20 cellular contexts compared by ENCODE assay signal in the genomic region with DNA sequence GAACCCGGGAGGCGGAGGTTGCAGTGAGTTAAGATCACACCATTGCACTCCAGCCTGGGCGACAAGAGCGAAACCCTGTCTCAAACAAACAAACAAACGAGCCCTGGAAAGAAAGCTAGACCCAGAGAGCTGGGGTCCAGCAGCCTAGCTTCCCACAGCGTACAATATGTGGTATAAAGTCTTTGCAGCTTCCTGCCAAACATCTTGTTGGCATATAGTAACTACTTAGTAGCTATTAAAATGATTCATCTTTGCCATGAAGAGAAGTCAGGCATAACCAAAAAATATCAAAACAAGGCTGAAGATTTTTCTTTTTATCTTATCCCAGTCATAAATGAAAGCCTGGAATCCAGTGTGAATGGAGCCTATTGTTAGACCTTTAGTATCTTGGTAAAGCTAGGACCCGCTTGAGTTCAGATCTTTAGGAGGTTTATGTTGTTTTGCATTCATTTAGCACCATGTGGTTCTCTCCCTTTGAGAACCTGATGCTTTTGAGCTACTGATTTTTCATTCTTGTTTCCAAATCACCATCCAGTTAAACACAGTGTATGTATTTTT.
A peak's percentile ranks its signal among the peaks of the same experiment; 100 is the strongest.
DNase-seq lines count a peak whose midpoint lies in the region; ATAC-seq, FAIRE-seq and TF ChIP-seq lines count a peak whose summit lies in the region.
"Had no signal": no experiment of that assay in that cellular context is flagged by ENCODE, and none has a peak within 500 bp of the region (broad histone marks: within the 10 kb centered on the region; RNA-seq: fewer than 3 reads in every experiment).

No MANE protein-coding gene starts in this region.

- H3K9me3 Mint-ChIP-seq in mesothelial cell of epicardium, result no peaks in the 10 kb centered on the region
- no peaks in the 10 kb centered on the region for H3K9me3 Mint-ChIP-seq in naive thymus-derived CD4-positive, alpha-beta T cell
- H3K9me3 Mint-ChIP-seq: CD4-positive, alpha-beta T cell; GM23338 had no signal

- H2AFZ ChIP-seq in GM23248 (no peak overlapping the region), GM12878 (ENCODE audit: control insufficient read depth, low read depth, low read length) (no peak overlapping the region)
- H2AFZ ChIP-seq: GM23338 had no signal

- CTCF ChIA-PET in GM12878 (lab: Yijun Ruan, JAX), result interaction anchor here (0.5 to 1.0 kb wide), 2 partner anchors 10 to 509 kb away, joined by 3 to 4 read pairs; no protein-coding TSS in a partner anchor
- CTCF ChIA-PET in naive thymus-derived CD4-positive, alpha-beta T cell (lab: Charles Lee), result interaction anchor here (1.0 kb wide), 1 partner anchor 19 kb away, joined by 3 read pairs; no protein-coding TSS in a partner anchor

- no peak for TF ChIP-seq POLR2A in GM12878 (IDR thresholded peaks at IDR 0.05; ENCODE audit: low read depth, low read length)
- no peak for TF ChIP-seq POLR2A in adrenal gland (IDR thresholded peaks at IDR 0.05)

- RAD21 ChIA-PET in GM12878 (lab: Charles Lee; ENCODE audit: unreplicated experiment), result no interaction called here

- H3K4me1 Mint-ChIP-seq in mesothelial cell of epicardium, result peaks cover 56% of the 10 kb centered on the region
- H3K4me1 Mint-ChIP-seq in naive thymus-derived CD4-positive, alpha-beta T cell, result peaks cover 4 to 55% (median 40%) of the 10 kb centered on the region in 7 donors

- no peaks in the 10 kb centered on the region for H3K27me3 Mint-ChIP-seq in mesothelial cell of epicardium (ENCODE audit: low read depth)
- H3K27me3 Mint-ChIP-seq in naive thymus-derived CD4-positive, alpha-beta T cell, result no peaks in the 10 kb centered on the region
- H3K27me3 Mint-ChIP-seq: CD4-positive, alpha-beta T cell had no signal

- H3K36me3 Mint-ChIP-seq in mesothelial cell of epicardium, result peaks cover 7% of the 10 kb centered on the region
- H3K36me3 Mint-ChIP-seq in naive thymus-derived CD4-positive, alpha-beta T cell, result peaks cover 0 to 31% (median 7%) of the 10 kb centered on the region in 5 donors

- H3K79me2 ChIP-seq in GM23248 (ENCODE audit: insufficient read depth) (no peaks in the 10 kb centered on the region), GM12878 (ENCODE audit: control insufficient read depth, insufficient read depth, low read length) (0 out of 2 replicates have a peak, but pooled peaks cover 2% of the 10 kb centered on the region)

- no peak for ATAC-seq in GM12878
- ATAC-seq in naive thymus-derived CD4-positive, alpha-beta T cell, result no peak
- no peak for ATAC-seq in HG03460 (IDR thresholded peaks at IDR 0.05; ENCODE audit: unreplicated experiment)
- ATAC-seq: A549, GM23338, HCT116 had no signal

- POLR2A ChIA-PET in GM12878 (lab: Charles Lee), result no interaction called here
- POLR2A ChIA-PET in naive thymus-derived CD4-positive, alpha-beta T cell (lab: Charles Lee), result interaction anchor here (0.5 to 0.7 kb wide), 3 partner anchors 24 to 174 kb away, joined by 3 to 5 read pairs (median 4); no protein-coding TSS in a partner anchor

- no peak for TF ChIP-seq RAD21 in GM12878 (IDR thresholded peaks at IDR 0.05; ENCODE audit: insufficient read depth, low read depth, low read length)

- H3K9ac ChIP-seq in GM23248, result no peak overlapping the region
- H3K9ac ChIP-seq in GM12878 (ENCODE audit: control insufficient read depth, insufficient read depth, low read length), result no peak overlapping the region

- H3K9me2 ChIP-seq in GM23248 (ENCODE audit: insufficient read depth), result no peaks in the 10 kb centered on the region

- no peak for TF ChIP-seq CTCF in GM12878 (IDR thresholded peaks at IDR 0.05 in 2 of 3, conservative IDR thresholded peaks at IDR 0.05 in 1 of 3; ENCODE audit: control insufficient read depth in 2 of 3, extremely low read depth in 1 of 3, insufficient read depth in 1 of 3, low read depth in 3 of 3, low read length in 3 of 3)
- no peak for TF ChIP-seq CTCF in mesothelial cell of epicardium (IDR thresholded peaks at IDR 0.05; ENCODE audit: unreplicated experiment)
- no peak for TF ChIP-seq CTCF in adrenal gland (IDR thresholded peaks at IDR 0.05)

- H3K27ac ChIP-seq in GM23248 (no peak overlapping the region), GM12878 (ENCODE audit: control insufficient read depth, insufficient read depth) (no peak overlapping the region), adrenal gland (no peak overlapping the region)
- H3K27ac ChIP-seq in naive thymus-derived CD4-positive, alpha-beta T cell (ENCODE audit: low read depth, low read length), result no peak overlapping the region
- H3K27ac ChIP-seq: A549 had no signal

- no peaks in the 10 kb centered on the region for H4K20me1 ChIP-seq in GM23248 (ENCODE audit: insufficient read depth)
- H4K20me1 ChIP-seq in GM12878 (ENCODE audit: control insufficient read depth, insufficient read depth), result no peaks in the 10 kb centered on the region

- intact Hi-C loops in GM12878 (cut with micrococcal nuclease; ENCODE audit: unreplicated experiment), result no loop called here
- intact Hi-C loops in naive thymus-derived CD4-positive, alpha-beta T cell (cut with micrococcal nuclease), result no loop called here
- intact Hi-C loops in adrenal gland (cut with DNase I), result no loop called here

- no peaks in the 10 kb centered on the region for H3K36me3 ChIP-seq in GM23248 (ENCODE audit: low read depth)
- 0 out of 4 replicates have a peak, but pooled peaks cover 0 to 3% of the 10 kb centered on the region in 2 experiments for H3K36me3 ChIP-seq in GM12878 (ENCODE audit: control insufficient read depth in 2 of 2, insufficient read depth in 2 of 2, low read length in 1 of 2)
- no peaks in the 10 kb centered on the region for H3K36me3 ChIP-seq in naive thymus-derived CD4-positive, alpha-beta T cell (ENCODE audit: control insufficient read depth in 2 of 3, insufficient read depth in 3 of 3, low read length in 3 of 3)
- H3K36me3 ChIP-seq in adrenal gland (replicated peaks in 1 of 2), result no peaks in the 10 kb centered on the region

- no peak overlapping the region for H3K4me3 ChIP-seq in GM23248
- no peak overlapping the region for H3K4me3 ChIP-seq in GM12878
- H3K4me3 ChIP-seq in naive thymus-derived CD4-positive, alpha-beta T cell (ENCODE audit: low read length), result no peak overlapping the region
- no peak overlapping the region for H3K4me3 ChIP-seq in adrenal gland
- H3K4me3 ChIP-seq: A549, GM23338 had no signal

- whole genome bisulfite sequencing in GM23248 (ENCODE audit: low coverage in 1 of 2, low lambda C conversion rate in 2 of 2, missing lambda C conversion rate in 2 of 2), 2 experiments, result 76 to 80% methylated on average over 7 of the region's 7 CpGs
- 94% methylated on average over 7 of the region's 7 CpGs for WGBS in GM12878 (ENCODE audit: insufficient coverage, insufficient replicate concordance, low lambda C conversion rate, missing lambda C conversion rate)
- WGBS in adrenal gland, 4 donors, result 94 to 96% (median 95%) methylated on average over 7 of the region's 7 CpGs

- no peak overlapping the region for H3K4me3 Mint-ChIP-seq in mesothelial cell of epicardium
- H3K4me3 Mint-ChIP-seq in naive thymus-derived CD4-positive, alpha-beta T cell, result no peak overlapping the region
- H3K4me3 Mint-ChIP-seq: CD4-positive, alpha-beta T cell; GM23338 had no signal

- FAIRE-seq in GM12878 (lab: Jason Lieb, UNC), result peak; percentile 49
- FAIRE-seq: A549, GM19239, RCC 7860 had no signal

- no TSS peak for BruUV-seq in GM12878 (replicated peaks; lab: Mats Ljungman, UMichigan)

- DNase-seq in GM23248, result peak; percentile 17
- peak; percentile 53 to 60 for DNase-seq in NCI-H526 (lab: John Stamatoyannopoulos, UW)
- no peak for DNase-seq in GM12878 (ENCODE audit: low read depth, low spot score)
- DNase-seq in mesothelial cell of epicardium (ENCODE audit: low spot score in 2 of 2, unreplicated experiment in 2 of 2), result no peak
- no peak for DNase-seq in naive thymus-derived CD4-positive, alpha-beta T cell
- DNase-seq in adrenal gland, result no peak
- DNase-seq: CD4-positive, alpha-beta T cell; DMS153; GF-D8; NCI-H1092 treated with DMSO at 0.1 percent for 48 hours; NCI-H146; NCI-H2029 treated with DMSO at 0.1 percent for 48 hours; NCI-H524 treated with DMSO at 0.1 percent for 48 hours; SHP77 had no signal

- H3K4me1 ChIP-seq in GM23248 (ENCODE audit: insufficient read depth) (peaks cover 6% of the 10 kb centered on the region; the same call in 1 of the 2 replicates), GM12878 (ENCODE audit: control insufficient read depth, insufficient read depth, low read length) (no peaks in the 10 kb centered on the region), adrenal gland (replicated peaks in 1 of 2) (peaks cover 0 to 7% of the 10 kb centered on the region in 2 donors)
- peaks cover 0 to 2% of the 10 kb centered on the region in 2 donors for H3K4me1 ChIP-seq in naive thymus-derived CD4-positive, alpha-beta T cell (ENCODE audit: control insufficient read depth in 2 of 2, insufficient read depth in 2 of 2, low read length in 2 of 2)
- H3K4me1 ChIP-seq: A549 had no signal

- in situ Hi-C loops in GM23248 (cut with MboI), result no loop called here
- in situ Hi-C loops in GM12878 (cut with MboI), result no loop called here

- no peaks in the 10 kb centered on the region for H3K9me3 ChIP-seq in GM23248 (ENCODE audit: low read depth)
- H3K9me3 ChIP-seq in GM12878 (replicated peaks; ENCODE audit: control insufficient read depth, insufficient read depth, low read length), result no peaks in the 10 kb centered on the region
- H3K9me3 ChIP-seq in naive thymus-derived CD4-positive, alpha-beta T cell (ENCODE audit: control insufficient read depth in 2 of 3, low read length in 3 of 3), result no peaks in the 10 kb centered on the region
- H3K9me3 ChIP-seq in adrenal gland (replicated peaks in 1 of 3), result no peaks in the 10 kb centered on the region
- H3K9me3 ChIP-seq: A549 had no signal

- H3K4me2 ChIP-seq in GM23248 (ENCODE audit: unreplicated experiment) (no peak overlapping the region), GM12878 (ENCODE audit: control insufficient read depth, insufficient read depth) (no peak overlapping the region)
- H3K4me2 ChIP-seq: A549 had no signal

- no peak for TF ChIP-seq EP300 in GM12878 (IDR thresholded peaks at IDR 0.05; ENCODE audit: borderline replicate concordance in 1 of 2, control insufficient read depth in 1 of 2, low read depth in 2 of 2, low read length in 2 of 2)

- peak overlapping the region; percentile 88 for H3K27ac Mint-ChIP-seq in mesothelial cell of epicardium
- H3K27ac Mint-ChIP-seq in naive thymus-derived CD4-positive, alpha-beta T cell, result no peak overlapping the region
- H3K27ac Mint-ChIP-seq: CD4-positive, alpha-beta T cell; GM23338 had no signal

- H3F3A ChIP-seq in GM23248 (ENCODE audit: insufficient read depth), result no peaks in the 10 kb centered on the region

- H3K27me3 ChIP-seq in GM23248 (replicated peaks; ENCODE audit: insufficient read depth), result no peaks in the 10 kb centered on the region
- no peaks in the 10 kb centered on the region for H3K27me3 ChIP-seq in GM12878 (replicated peaks in 1 of 2; ENCODE audit: control insufficient read depth in 2 of 2, insufficient read depth in 2 of 2, low read length in 1 of 2)
- no peaks in the 10 kb centered on the region for H3K27me3 ChIP-seq in naive thymus-derived CD4-positive, alpha-beta T cell (ENCODE audit: control insufficient read depth in 2 of 2, insufficient read depth in 2 of 2, low read length in 2 of 2)
- no peaks in the 10 kb centered on the region for H3K27me3 ChIP-seq in adrenal gland

- SMC1A ChIA-PET in GM12878 (lab: Charles Lee; ENCODE audit: uncharacterized antibody, unreplicated experiment), result interaction anchor here (0.7 to 0.9 kb wide), 2 partner anchors 20 to 30 kb away, joined by 3 read pairs; no protein-coding TSS in a partner anchor

TF ChIP-seq in GM12878, 131 proteins besides CTCF, POLR2A, EP300 and RAD21 (continues in another document):
- no peak for TF ChIP-seq ESRRA (IDR thresholded peaks at IDR 0.05; ENCODE audit: low read length)
- no peak for TF ChIP-seq RB1 (IDR thresholded peaks at IDR 0.05; ENCODE audit: borderline replicate concordance)

Comparison
In these comparisons a context has a peak if more than half of its experiments do, and no peak if none do; other contexts are left out.
1. DNase-seq: peak in GM23248 (single experiment) and NCI-H526 (2 of 2); none in GM12878 (single experiment), mesothelial cell of epicardium (0 of 2), naive thymus-derived CD4-positive, alpha-beta T cell (0 of 9) and adrenal gland (0 of 7).